ENCODE assay signal across 22 cellular contexts in genomic region chr1:80632284-80632683, GRCh38.
"Had no signal": no experiment of that assay in that cellular context is flagged by ENCODE, and none has a peak within 500 bp of the region (broad histone marks: within the 10 kb centered on the region; RNA-seq: fewer than 3 reads in every experiment).

No MANE protein-coding gene starts in this region.

- H2AFZ ChIP-seq: hepatocyte had no signal

- H3K4me3 Mint-ChIP-seq: immature natural killer cell, mesothelial cell of epicardium, naive B cell had no signal

- H3K4me2 ChIP-seq: hepatocyte had no signal

- H3K36me3 Mint-ChIP-seq: immature natural killer cell, mesothelial cell of epicardium had no signal

- H3K27ac ChIP-seq: coronary artery, dorsolateral prefrontal cortex, esophagus muscularis mucosa, foreskin keratinocyte, gastroesophageal sphincter, heart left ventricle, hepatocyte, left ventricle myocardium inferior, lower lobe of right lung had no signal

- H3K27me3 Mint-ChIP-seq: naive B cell had no signal

- H3K27me3 ChIP-seq: dorsolateral prefrontal cortex, esophagus muscularis mucosa, foreskin keratinocyte, gastroesophageal sphincter, heart left ventricle, hepatocyte had no signal

- DNase-seq: dermis blood vessel endothelial cell; dorsolateral prefrontal cortex; effector CD4-positive, alpha-beta T cell; effector memory CD4-positive, alpha-beta T cell; foreskin keratinocyte; heart left ventricle; hypothalamus; immature natural killer cell; islet precursor cell; kidney; kidney glomerular epithelial cell; left colon; left ventricle myocardium inferior; lower lobe of right lung; mesenchymal stem cell; mucosa of descending colon; naive B cell had no signal

- H3K4me1 Mint-ChIP-seq: immature natural killer cell, naive B cell had no signal

- H3K27ac Mint-ChIP-seq: immature natural killer cell, mesothelial cell of epicardium, naive B cell had no signal

- H3K4me1 ChIP-seq: foreskin keratinocyte, gastroesophageal sphincter, heart left ventricle, left ventricle myocardium inferior, lower lobe of right lung had no signal

- H3K9me3 ChIP-seq: esophagus muscularis mucosa, gastroesophageal sphincter, heart left ventricle, left ventricle myocardium inferior, lower lobe of right lung, mucosa of descending colon had no signal

- H3K36me3 ChIP-seq: esophagus muscularis mucosa, gastroesophageal sphincter, heart left ventricle, left ventricle myocardium inferior, lower lobe of right lung had no signal

- H3K4me3 ChIP-seq: coronary artery, dorsolateral prefrontal cortex, esophagus muscularis mucosa, gastroesophageal sphincter, heart left ventricle, hepatocyte, left ventricle myocardium inferior, lower lobe of right lung, mucosa of descending colon had no signal
